Comparison of ENCODE assay signal across 17 cellular contexts in genomic region chr19:2111425-2111824, GRCh38. TPM values are rescaled to one million over a fixed set of nuclear protein-coding genes. Genes with fewer than 3 reads are reported as not detected.
A peak's percentile ranks its signal among the peaks of the same experiment; 100 is the strongest.
DNase-seq lines count a peak whose midpoint lies in the region; ATAC-seq, FAIRE-seq and TF ChIP-seq lines count a peak whose summit lies in the region.
"Had no signal": no experiment of that assay in that cellular context is flagged by ENCODE, and none has a peak within 500 bp of the region (broad histone marks: within the 10 kb centered on the region; RNA-seq: fewer than 3 reads in every experiment).

No MANE protein-coding gene starts in this region.

- BruUV-seq in HepG2 (replicated peaks; lab: Mats Ljungman, UMichigan) = no TSS peak

- H2BK5ac ChIP-seq in neuronal stem cell (ENCODE audit: low read length) = no peak overlapping the region

- peak overlapping the region; percentile 73 for H3K23ac ChIP-seq in neuronal stem cell (ENCODE audit: low read depth, low read length, poor library complexity)

- H3K27ac ChIP-seq in HepG2 (ENCODE audit: extremely low read length, insufficient read depth, low read length) (no peak overlapping the region), right lobe of liver (no peak overlapping the region), neuronal stem cell (replicated peaks; ENCODE audit: low read length) (no peak overlapping the region)
- H3K27ac ChIP-seq: BLaER1, C4-2B had no signal

- H2AFZ ChIP-seq in HepG2 (ENCODE audit: low read length) (no peak overlapping the region), neuronal stem cell (ENCODE audit: low read length) (no peak overlapping the region)

- TF ChIP-seq RAD21 in HepG2 (CRISPR knock-in tag; IDR thresholded peaks at IDR 0.05) = no peak

- H4K20me1 ChIP-seq in HepG2 (ENCODE audit: insufficient read depth, low read length) = 0 out of 2 replicates have a peak, but pooled peaks cover 2% of the 10 kb centered on the region

- WGBS in HepG2 (ENCODE audit: low lambda C conversion rate) = 98% methylated on average over 15 of the region's 22 CpGs
- 84% methylated on average over 8 of the region's 22 CpGs for WGBS in right lobe of liver (ENCODE audit: insufficient coverage, low coverage, low lambda C conversion rate, missing lambda C conversion rate)
- WGBS in neuronal stem cell (ENCODE audit: extremely low coverage in 2 of 2, insufficient read length in 2 of 2, insufficient replicate concordance in 1 of 2), 2 donors = no CpG with 5 or more reads among the region's 22 CpGs

- peaks cover 13% of the 10 kb centered on the region for H3K79me1 ChIP-seq in neuronal stem cell (ENCODE audit: low read depth, low read length)

- no peak overlapping the region for H2BK120ac ChIP-seq in neuronal stem cell (ENCODE audit: low read depth, low read length)

- H3K4me3 Mint-ChIP-seq in T-helper 17 cell = no peak overlapping the region
- H3K4me3 Mint-ChIP-seq: B cell; CD4-positive, CD25-positive, alpha-beta regulatory T cell; CD8-positive, alpha-beta T cell had no signal

- H3K18ac ChIP-seq in neuronal stem cell (ENCODE audit: low read length) = no peak overlapping the region

- ATAC-seq in HepG2 = no peak
- ATAC-seq in right lobe of liver = no peak
- ATAC-seq in T-helper 17 cell = no peak
- no peak for ATAC-seq in HG03097 (IDR thresholded peaks at IDR 0.05; ENCODE audit: low FRiP score, unreplicated experiment)
- ATAC-seq: CD8-positive, alpha-beta T cell had no signal

- no peak overlapping the region for H2BK12ac ChIP-seq in neuronal stem cell (ENCODE audit: low read length)

- no peaks in the 10 kb centered on the region for H3K27me3 Mint-ChIP-seq in T-helper 17 cell
- H3K27me3 Mint-ChIP-seq: B cell; CD4-positive, CD25-positive, alpha-beta regulatory T cell had no signal

- H3K36me3 ChIP-seq in HepG2 (replicated peaks in 1 of 2; ENCODE audit: control insufficient read depth in 1 of 2, insufficient read depth in 2 of 2, low read length in 2 of 2) (peaks cover 52 to 88% of the 10 kb centered on the region in 2 experiments), right lobe of liver (peaks cover 6 to 97% (median 52%) of the 10 kb centered on the region in 4 donors), neuronal stem cell (replicated peaks in 1 of 2; ENCODE audit: control insufficient read depth in 2 of 2, insufficient read depth in 2 of 2, low read length in 2 of 2) (peaks cover 84 to 97% of the 10 kb centered on the region in 2 donors)

- FAIRE-seq in HepG2 (lab: Jason Lieb, UNC) = no peak
- FAIRE-seq: G401.6, GM12892, H1 had no signal

- H3K79me2 ChIP-seq in HepG2 (ENCODE audit: insufficient read depth, low read length) = no peaks in the 10 kb centered on the region

- CTCF ChIA-PET in HepG2 (lab: Yijun Ruan, JAX; ENCODE audit: low intra/inter-chr PET ratio, low total read pairs) = no interaction called here

- H3K4me1 Mint-ChIP-seq in T-helper 17 cell = peaks cover 12% of the 10 kb centered on the region

- H3K4me2 ChIP-seq in HepG2 (ENCODE audit: low read depth, low read length) (no peak overlapping the region), neuronal stem cell (ENCODE audit: insufficient read depth, low read length, poor library complexity, severe bottlenecking) (no peak overlapping the region)
- H3K4me2 ChIP-seq: BLaER1 had no signal

- no peak overlapping the region for H3K14ac ChIP-seq in neuronal stem cell (ENCODE audit: low read length)

- no peak overlapping the region for H3K4me3 ChIP-seq in HepG2 (replicated peaks in 1 of 3; ENCODE audit: insufficient read depth in 1 of 3, low read depth in 2 of 3, low read length in 3 of 3)
- H3K4me3 ChIP-seq in right lobe of liver = no peak overlapping the region
- H3K4me3 ChIP-seq in neuronal stem cell (ENCODE audit: low read length in 2 of 2) = no peak overlapping the region
- H3K4me3 ChIP-seq: BLaER1 had no signal

- no peak overlapping the region for H3K4ac ChIP-seq in neuronal stem cell (ENCODE audit: low read length)

- H3K9ac ChIP-seq in HepG2 (ENCODE audit: insufficient read depth, low read depth, low read length) (no peak overlapping the region), neuronal stem cell (ENCODE audit: low read depth, low read length, poor library complexity) (no peak overlapping the region)
- H3K9ac ChIP-seq: BLaER1 had no signal

- peaks cover 13% of the 10 kb centered on the region for H3K36me3 Mint-ChIP-seq in T-helper 17 cell (ENCODE audit: low read depth)

- TF ChIP-seq EP300 in HepG2 (IDR thresholded peaks at IDR 0.05; ENCODE audit: low read depth in 2 of 2, low read length in 2 of 2) = no peak
- TF ChIP-seq EP300 in HepG2 (CRISPR knock-in tag; IDR thresholded peaks at IDR 0.05; ENCODE audit: borderline replicate concordance) = no peak

- DNase-seq in HepG2 (ENCODE audit: low spot score) (no peak), right lobe of liver (no peak), T-helper 17 cell (no peak), neuronal stem cell (ENCODE audit: low spot score) (no peak), ACHN (no peak)
- DNase-seq: Caco-2; CD4-positive, CD25-positive, alpha-beta regulatory T cell; CD8-positive, alpha-beta T cell; DMS153; HCEC 1CT had no signal

- TF ChIP-seq CTCF in HepG2 (CRISPR knock-in tag; IDR thresholded peaks at IDR 0.05) (no peak), right lobe of liver (IDR thresholded peaks at IDR 0.05) (no peak)

- H4K8ac ChIP-seq in neuronal stem cell (ENCODE audit: low read depth, low read length) = no peak overlapping the region

- H2BK15ac ChIP-seq in neuronal stem cell (ENCODE audit: low read length) = no peak overlapping the region

- in situ Hi-C loops in HepG2 (cut with HindIII; ENCODE audit: extremely low pct_ligation_motif_present, low pct_unique_long_range_greater_than_20kb) = no loop called here
- in situ Hi-C loops in ACHN (cut with HindIII; ENCODE audit: low pct_ligation_motif_present, low pct_unique_long_range_greater_than_20kb, low sequenced_read_pairs) = no loop called here

- TF ChIP-seq POLR2A in HepG2 (IDR thresholded peaks at IDR 0.05; ENCODE audit: insufficient read depth in 1 of 2, low read depth in 2 of 2, low read length in 2 of 2) = no peak
- no peak for TF ChIP-seq POLR2A in right lobe of liver (IDR thresholded peaks at IDR 0.05)

- intact Hi-C loops in HepG2 (cut with micrococcal nuclease; ENCODE audit: unreplicated experiment) (no loop called here), right lobe of liver (cut with DNase I) (no loop called here)

- H4K91ac ChIP-seq in neuronal stem cell (ENCODE audit: low read depth, low read length, poor library complexity) = no peak overlapping the region

- no peaks in the 10 kb centered on the region for H3K27me3 ChIP-seq in HepG2 (ENCODE audit: control insufficient read depth in 1 of 2, insufficient read depth in 2 of 2, low read length in 2 of 2)
- H3K27me3 ChIP-seq in right lobe of liver = no peaks in the 10 kb centered on the region
- no peaks in the 10 kb centered on the region for H3K27me3 ChIP-seq in neuronal stem cell (ENCODE audit: control insufficient read depth in 3 of 3, insufficient read depth in 3 of 3, low read depth in 1 of 3, low read length in 3 of 3)
- H3K27me3 ChIP-seq: BLaER1 had no signal

- H3K4me1 ChIP-seq in HepG2 (ENCODE audit: insufficient read depth, low read length) = no peaks in the 10 kb centered on the region
- H3K4me1 ChIP-seq in right lobe of liver = no peaks in the 10 kb centered on the region
- H3K4me1 ChIP-seq in neuronal stem cell (ENCODE audit: control insufficient read depth in 2 of 2, insufficient read depth in 1 of 2, low read depth in 1 of 2, low read length in 2 of 2) = no peaks in the 10 kb centered on the region
- H3K4me1 ChIP-seq: Caco-2 had no signal

- H2AK5ac ChIP-seq in neuronal stem cell (ENCODE audit: low read depth, low read length) = no peak overlapping the region

- POLR2A ChIA-PET in HepG2 (lab: Yijun Ruan, JAX) = no interaction called here

- H3K9me3 ChIP-seq in HepG2 (ENCODE audit: low read length) (no peaks in the 10 kb centered on the region), right lobe of liver (no peaks in the 10 kb centered on the region), T-helper 17 cell (ENCODE audit: control insufficient read depth, low read length, poor library complexity, severe bottlenecking) (no peaks in the 10 kb centered on the region), neuronal stem cell (replicated peaks in 1 of 2; ENCODE audit: control insufficient read depth in 2 of 2, insufficient read depth in 1 of 2, low read depth in 1 of 2, low read length in 2 of 2) (peaks cover 0 to 2% of the 10 kb centered on the region in 2 donors)
- H3K9me3 ChIP-seq: Caco-2 had no signal

- H3K27ac Mint-ChIP-seq in T-helper 17 cell = peak overlapping the region; percentile 27
- H3K27ac Mint-ChIP-seq: B cell; CD8-positive, alpha-beta T cell had no signal

RNA-seq across cellular contexts. Expression of gene IZUMO4, which starts 14.7 kb away (rescaled TPM):
- total RNA-seq in HepG2 (2016; rRNA removed; fragmentation: Illumina TruSeq; extraction: Trizol) = 0.24 and 0.77 TPM in 2 replicates
- total RNA-seq in HepG2 (2016; cell fraction: cytosol; rRNA removed; fragmentation: Illumina TruSeq; extraction: Trizol; ENCODE audit: low read depth) = 0.79 and 0.91 TPM in 2 replicates
- total RNA-seq in HepG2 (2016; cell fraction: insoluble cytoplasmic fraction; rRNA removed; fragmentation: Illumina TruSeq; extraction: Trizol) = 0.34 and 1.5 TPM in 2 replicates
- 0.83 and 1.5 TPM in 2 replicates for total RNA-seq in HepG2 (2016; cell fraction: membrane; rRNA removed; fragmentation: Illumina TruSeq; extraction: Trizol)
- total RNA-seq in HepG2 (2016; cell fraction: nucleus; rRNA removed; fragmentation: Illumina TruSeq; extraction: Trizol) = 1.1 and 2.5 TPM in 2 replicates
- polyA plus RNA-seq in HepG2 (2011; rRNA removed) = 3.9 and 4.1 TPM in 2 replicates
- 0.55 and 0.75 TPM in 2 replicates for polyA plus RNA-seq in HepG2 (2011; cell fraction: cytosol; rRNA removed)
- polyA plus RNA-seq in HepG2 (2011; cell fraction: nucleus; rRNA removed) = 66.6 and 91.0 TPM in 2 replicates
- polyA plus RNA-seq in HepG2 (2012) = 1.7 and 4.4 TPM in 2 replicates
- 0.57 and 1.2 TPM in 2 replicates for polyA plus RNA-seq in HepG2 (2016; cell fraction: cytosol; fragmentation: Illumina TruSeq; extraction: Trizol; ENCODE audit: low read depth)
- polyA plus RNA-seq in HepG2 (2016; cell fraction: insoluble cytoplasmic fraction; fragmentation: Illumina TruSeq; extraction: Trizol; ENCODE audit: low read depth) = 0.45 and 0.53 TPM in 2 replicates
- polyA plus RNA-seq in HepG2 (2016; cell fraction: membrane; fragmentation: Illumina TruSeq; extraction: Trizol; ENCODE audit: low read depth) = 0.94 TPM in 2 replicates
- polyA plus RNA-seq in HepG2 (2016; cell fraction: nucleus; fragmentation: Illumina TruSeq; extraction: Trizol; ENCODE audit: insufficient read depth, low read depth) = 4.3 and 6.3 TPM in 2 replicates
- 0.54 and 2.7 TPM in 2 replicates for polyA minus RNA-seq in HepG2 (2011; rRNA and poly(A)+ RNA removed; ENCODE audit: low replicate concordance)
- polyA minus RNA-seq in HepG2 (2011; cell fraction: cytosol; rRNA and poly(A)+ RNA removed) = not detected in 2 replicates
- polyA minus RNA-seq in HepG2 (2011; cell fraction: nucleus; rRNA and poly(A)+ RNA removed) = 1.9 and 4.2 TPM in 2 replicates
- 1 to 10 TPM in 5 of 6 experiments, not detected in 1; 1.2 to 6.9 (median 4.2) TPM for total RNA-seq in right lobe of liver
- total RNA-seq in T-helper 17 cell = 10 to 100 TPM; 12.3 to 19.8 TPM
- polyA plus RNA-seq in neuronal stem cell (2013, experiment 1 of 2) = 2.5 TPM
- polyA plus RNA-seq in neuronal stem cell (2013, experiment 2 of 2) = 2.3 TPM

RNA-seq across cellular contexts. Expression of gene MOB3A, which starts 15.3 kb away (rescaled TPM):
- 3.5 and 4.3 TPM in 2 replicates for total RNA-seq in HepG2 (2016; rRNA removed; fragmentation: Illumina TruSeq; extraction: Trizol)
- total RNA-seq in HepG2 (2016; cell fraction: cytosol; rRNA removed; fragmentation: Illumina TruSeq; extraction: Trizol; ENCODE audit: low read depth) = 2.2 and 2.7 TPM in 2 replicates
- total RNA-seq in HepG2 (2016; cell fraction: insoluble cytoplasmic fraction; rRNA removed; fragmentation: Illumina TruSeq; extraction: Trizol) = 3.5 and 4.0 TPM in 2 replicates
- 2.7 and 3.2 TPM in 2 replicates for total RNA-seq in HepG2 (2016; cell fraction: membrane; rRNA removed; fragmentation: Illumina TruSeq; extraction: Trizol)
- total RNA-seq in HepG2 (2016; cell fraction: nucleus; rRNA removed; fragmentation: Illumina TruSeq; extraction: Trizol) = 2.4 and 2.5 TPM in 2 replicates
- 17.8 and 20.3 TPM in 2 replicates for polyA plus RNA-seq in HepG2 (2011; rRNA removed)
- 13.9 and 16.9 TPM in 2 replicates for polyA plus RNA-seq in HepG2 (2011; cell fraction: cytosol; rRNA removed)
- polyA plus RNA-seq in HepG2 (2011; cell fraction: nucleus; rRNA removed) = 10.8 and 12.6 TPM in 2 replicates
- polyA plus RNA-seq in HepG2 (2012) = 6.2 and 6.8 TPM in 2 replicates
- 0.97 and 1.0 TPM in 2 replicates for polyA plus RNA-seq in HepG2 (2016; cell fraction: cytosol; fragmentation: Illumina TruSeq; extraction: Trizol; ENCODE audit: low read depth)
- polyA plus RNA-seq in HepG2 (2016; cell fraction: insoluble cytoplasmic fraction; fragmentation: Illumina TruSeq; extraction: Trizol; ENCODE audit: low read depth) = 6.2 and 7.9 TPM in 2 replicates
- 2.8 TPM in 2 replicates for polyA plus RNA-seq in HepG2 (2016; cell fraction: membrane; fragmentation: Illumina TruSeq; extraction: Trizol; ENCODE audit: low read depth)
- 6.6 and 6.8 TPM in 2 replicates for polyA plus RNA-seq in HepG2 (2016; cell fraction: nucleus; fragmentation: Illumina TruSeq; extraction: Trizol; ENCODE audit: insufficient read depth, low read depth)
- polyA minus RNA-seq in HepG2 (2011; rRNA and poly(A)+ RNA removed; ENCODE audit: low replicate concordance) = 23.6 and 71.5 TPM in 2 replicates
- polyA minus RNA-seq in HepG2 (2011; cell fraction: cytosol; rRNA and poly(A)+ RNA removed) = 19.3 and 25.0 TPM in 2 replicates
- 5.3 and 6.0 TPM in 2 replicates for polyA minus RNA-seq in HepG2 (2011; cell fraction: nucleus; rRNA and poly(A)+ RNA removed)
- 10 to 100 TPM in 4 of 6 experiments, 1 to 10 TPM in 2; 8.3 to 13.8 (median 10.8) TPM for total RNA-seq in right lobe of liver
- 100 to 1,000 TPM; 108 to 162 TPM for total RNA-seq in T-helper 17 cell
- polyA plus RNA-seq in neuronal stem cell (2013, experiment 1 of 2) = 15.6 TPM
- 16.1 TPM for polyA plus RNA-seq in neuronal stem cell (2013, experiment 2 of 2)

RNA-seq across cellular contexts. Expression of gene AP3D1, which starts 39.9 kb away (rescaled TPM):
- total RNA-seq in HepG2 (2016; rRNA removed; fragmentation: Illumina TruSeq; extraction: Trizol) = 73.5 and 82.6 TPM in 2 replicates
- total RNA-seq in HepG2 (2016; cell fraction: cytosol; rRNA removed; fragmentation: Illumina TruSeq; extraction: Trizol; ENCODE audit: low read depth) = 30.1 and 33.5 TPM in 2 replicates
- 55.4 and 84.4 TPM in 2 replicates for total RNA-seq in HepG2 (2016; cell fraction: insoluble cytoplasmic fraction; rRNA removed; fragmentation: Illumina TruSeq; extraction: Trizol)
- 61.4 and 65.9 TPM in 2 replicates for total RNA-seq in HepG2 (2016; cell fraction: membrane; rRNA removed; fragmentation: Illumina TruSeq; extraction: Trizol)
- 44.7 and 54.3 TPM in 2 replicates for total RNA-seq in HepG2 (2016; cell fraction: nucleus; rRNA removed; fragmentation: Illumina TruSeq; extraction: Trizol)
- 68.0 and 78.6 TPM in 2 replicates for polyA plus RNA-seq in HepG2 (2011; rRNA removed)
- 50.1 and 66.2 TPM in 2 replicates for polyA plus RNA-seq in HepG2 (2011; cell fraction: cytosol; rRNA removed)
- 236 and 270 TPM in 2 replicates for polyA plus RNA-seq in HepG2 (2011; cell fraction: nucleus; rRNA removed)
- 61.5 and 82.7 TPM in 2 replicates for polyA plus RNA-seq in HepG2 (2012)
- polyA plus RNA-seq in HepG2 (2016; cell fraction: cytosol; fragmentation: Illumina TruSeq; extraction: Trizol; ENCODE audit: low read depth) = 11.6 and 13.9 TPM in 2 replicates
- polyA plus RNA-seq in HepG2 (2016; cell fraction: insoluble cytoplasmic fraction; fragmentation: Illumina TruSeq; extraction: Trizol; ENCODE audit: low read depth) = 71.2 and 87.4 TPM in 2 replicates
- 38.5 and 41.5 TPM in 2 replicates for polyA plus RNA-seq in HepG2 (2016; cell fraction: membrane; fragmentation: Illumina TruSeq; extraction: Trizol; ENCODE audit: low read depth)
- 139 and 143 TPM in 2 replicates for polyA plus RNA-seq in HepG2 (2016; cell fraction: nucleus; fragmentation: Illumina TruSeq; extraction: Trizol; ENCODE audit: insufficient read depth, low read depth)
- polyA minus RNA-seq in HepG2 (2011; rRNA and poly(A)+ RNA removed; ENCODE audit: low replicate concordance) = 72.3 and 142 TPM in 2 replicates
- polyA minus RNA-seq in HepG2 (2011; cell fraction: cytosol; rRNA and poly(A)+ RNA removed) = 54.0 and 70.6 TPM in 2 replicates
- polyA minus RNA-seq in HepG2 (2011; cell fraction: nucleus; rRNA and poly(A)+ RNA removed) = 44.3 and 51.8 TPM in 2 replicates
- 10 to 100 TPM; 55.5 to 99.0 (median 65.5) TPM for total RNA-seq in right lobe of liver
- 10 to 100 TPM; 82.2 to 86.0 TPM for total RNA-seq in T-helper 17 cell
- 60.6 TPM for polyA plus RNA-seq in neuronal stem cell (2013, experiment 1 of 2)
- polyA plus RNA-seq in neuronal stem cell (2013, experiment 2 of 2) = 60.3 TPM

RNA-seq across cellular contexts. Expression of gene DOT1L, which starts 52.3 kb away (rescaled TPM):
- total RNA-seq in HepG2 (2016; rRNA removed; fragmentation: Illumina TruSeq; extraction: Trizol) (7.5 and 9.7 TPM in 2 replicates), right lobe of liver (10 to 100 TPM; 10.3 to 23.5 (median 14.9) TPM), T-helper 17 cell (10 to 100 TPM; 32.3 to 42.1 TPM)
- total RNA-seq in HepG2 (2016; cell fraction: cytosol; rRNA removed; fragmentation: Illumina TruSeq; extraction: Trizol; ENCODE audit: low read depth) = 20.6 and 20.7 TPM in 2 replicates
- total RNA-seq in HepG2 (2016; cell fraction: insoluble cytoplasmic fraction; rRNA removed; fragmentation: Illumina TruSeq; extraction: Trizol) = 6.4 and 8.2 TPM in 2 replicates
- 12.0 and 15.8 TPM in 2 replicates for total RNA-seq in HepG2 (2016; cell fraction: membrane; rRNA removed; fragmentation: Illumina TruSeq; extraction: Trizol)
- 12.3 and 14.9 TPM in 2 replicates for total RNA-seq in HepG2 (2016; cell fraction: nucleus; rRNA removed; fragmentation: Illumina TruSeq; extraction: Trizol)
- 14.6 and 17.9 TPM in 2 replicates for polyA plus RNA-seq in HepG2 (2011; rRNA removed)
- 6.1 and 9.5 TPM in 2 replicates for polyA plus RNA-seq in HepG2 (2011; cell fraction: cytosol; rRNA removed)
- 138 and 210 TPM in 2 replicates for polyA plus RNA-seq in HepG2 (2011; cell fraction: nucleus; rRNA removed)
- polyA plus RNA-seq in HepG2 (2012) = 22.3 and 23.3 TPM in 2 replicates
- 2.5 and 3.3 TPM in 2 replicates for polyA plus RNA-seq in HepG2 (2016; cell fraction: cytosol; fragmentation: Illumina TruSeq; extraction: Trizol; ENCODE audit: low read depth)
- polyA plus RNA-seq in HepG2 (2016; cell fraction: insoluble cytoplasmic fraction; fragmentation: Illumina TruSeq; extraction: Trizol; ENCODE audit: low read depth) = 10.5 and 15.3 TPM in 2 replicates
- 7.1 TPM in 2 replicates for polyA plus RNA-seq in HepG2 (2016; cell fraction: membrane; fragmentation: Illumina TruSeq; extraction: Trizol; ENCODE audit: low read depth)
- polyA plus RNA-seq in HepG2 (2016; cell fraction: nucleus; fragmentation: Illumina TruSeq; extraction: Trizol; ENCODE audit: insufficient read depth, low read depth) = 76.0 and 84.3 TPM in 2 replicates
- polyA minus RNA-seq in HepG2 (2011; rRNA and poly(A)+ RNA removed; ENCODE audit: low replicate concordance) = 36.8 and 45.6 TPM in 2 replicates
- 21.6 and 26.0 TPM in 2 replicates for polyA minus RNA-seq in HepG2 (2011; cell fraction: cytosol; rRNA and poly(A)+ RNA removed)
- polyA minus RNA-seq in HepG2 (2011; cell fraction: nucleus; rRNA and poly(A)+ RNA removed) = 30.1 and 31.9 TPM in 2 replicates
- polyA plus RNA-seq in neuronal stem cell (2013, experiment 1 of 2) = 38.2 TPM
- polyA plus RNA-seq in neuronal stem cell (2013, experiment 2 of 2) = 38.1 TPM

Comparison
In these comparisons a context has a peak if more than half of its experiments do, and no peak if none do; other contexts are left out.
1. RNA of gene MOB3A, which starts 15.3 kb away (total RNA-seq): 108 to 162 TPM in T-helper 17 cell; 8.3 to 13.8 TPM in right lobe of liver and 2.2 to 4.3 TPM in HepG2; every median in the first group is over 4 times any median in the second.